Comparison of ENCODE assay signal across 24 cellular contexts in genomic region chr10:4719671-4720070, GRCh38.
DNase-seq lines count a peak whose midpoint lies in the region; ATAC-seq and TF ChIP-seq lines count a peak whose summit lies in the region.
"Had no signal": no experiment of that assay in that cellular context is flagged by ENCODE, and none has a peak within 500 bp of the region (broad histone marks: within the 10 kb centered on the region; RNA-seq: fewer than 3 reads in every experiment).

No MANE protein-coding gene starts in this region.

- DNase-seq in DMS53 (lab: John Stamatoyannopoulos, UW), result peak; percentile 15
- no peak for DNase-seq in DMS53 treated with DMSO at 0.1 percent for 48 hours (lab: John Stamatoyannopoulos, UW; ENCODE audit: unreplicated experiment)
- DNase-seq in Panc1 (ENCODE audit: low read depth, low spot score), result no peak
- peak; percentile 4 for DNase-seq in fibroblast of the aortic adventitia (ENCODE audit: low read depth)
- no peak for DNase-seq in UCSD-AML1 (lab: John Stamatoyannopoulos, UW; ENCODE audit: unreplicated experiment)
- no peak for DNase-seq in substantia nigra (lab: John Stamatoyannopoulos, UW)
- no peak for DNase-seq in GDM1 (lab: John Stamatoyannopoulos, UW)
- no peak for DNase-seq in Caco-2
- DNase-seq: ACHN; AML-193; BE2C; CD4-positive, alpha-beta memory T cell; COR-L47; DMS 273 treated with DMSO at 0.1 percent for 48 hours; DND-41; EL; GF-D8; GM23248; H9; HFFc6 had no signal

- H3K27me3 ChIP-seq in Panc1 (ENCODE audit: control insufficient read depth, insufficient read depth, low read length) (no peaks in the 10 kb centered on the region), Caco-2 (replicated peaks; ENCODE audit: control insufficient read depth, insufficient read depth, low read length) (no peaks in the 10 kb centered on the region)
- H3K27me3 ChIP-seq: BE2C; BLaER1 treated with 17β-estradiol and CSF1 and Interleukin-3, amounts not matched to agents 10 nM and 100 nM had no signal

- H3K36me3 Mint-ChIP-seq in Caco-2 (ENCODE audit: insufficient read depth, unreplicated experiment), result no peaks in the 10 kb centered on the region
- H3K36me3 Mint-ChIP-seq: CD14-positive monocyte; CD4-positive, alpha-beta memory T cell had no signal

- in situ Hi-C loops in Panc1 (cut with HindIII; ENCODE audit: low pct_unique_long_range_greater_than_20kb, low sequenced_read_pairs), result no loop called here

- BruUV-seq in Panc1 (replicated peaks; lab: Mats Ljungman, UMichigan) (no TSS peak), Caco-2 (replicated peaks; lab: Mats Ljungman, UMichigan) (no TSS peak)

- no peak overlapping the region for H3K4me3 Mint-ChIP-seq in Caco-2 (ENCODE audit: unreplicated experiment)
- H3K4me3 Mint-ChIP-seq: CD14-positive monocyte; CD4-positive, alpha-beta memory T cell; H9; HFFc6 had no signal

- TF ChIP-seq CTCF in Panc1 (IDR thresholded peaks at IDR 0.05) (no peak), fibroblast of the aortic adventitia (IDR thresholded peaks at IDR 0.05; ENCODE audit: insufficient read depth, low read length) (no peak), Caco-2 (IDR thresholded peaks at IDR 0.05; ENCODE audit: insufficient read depth in 1 of 2, low read depth in 1 of 2, low read length in 1 of 2, severe bottlenecking in 1 of 2, unreplicated experiment in 1 of 2) (no peak)

- no peaks in the 10 kb centered on the region for H3K9me3 Mint-ChIP-seq in Caco-2 (ENCODE audit: unreplicated experiment)
- H3K9me3 Mint-ChIP-seq: CD4-positive, alpha-beta memory T cell; HFFc6 had no signal

- peak overlapping the region; percentile 44; the same call in 1 of the 2 replicates for H3K27ac ChIP-seq in Panc1 (ENCODE audit: low read length)
- H3K27ac ChIP-seq in substantia nigra (ENCODE audit: low read depth, low read length, poor library complexity, severe bottlenecking), result no peak overlapping the region
- H3K27ac ChIP-seq: 22Rv1; BLaER1 treated with 17β-estradiol and CSF1 and Interleukin-3, amounts not matched to agents 10 nM and 100 nM; GM23248 had no signal

- POLR2A ChIA-PET in Panc1 (lab: Charles Lee), result no interaction called here
- POLR2A ChIA-PET in Caco-2 (lab: Charles Lee), result no interaction called here

- CTCF ChIA-PET in Panc1 (lab: Charles Lee), result no interaction called here
- CTCF ChIA-PET in Caco-2 (lab: Charles Lee), result no interaction called here

- peaks cover 47% of the 10 kb centered on the region for H3K9me3 ChIP-seq in Panc1 (ENCODE audit: control insufficient read depth, insufficient read depth, low read depth, low read length)
- no peaks in the 10 kb centered on the region for H3K9me3 ChIP-seq in Caco-2
- H3K9me3 ChIP-seq: BE2C had no signal

- H3K27me3 Mint-ChIP-seq in Caco-2 (ENCODE audit: insufficient read depth, unreplicated experiment), result peaks cover 18% of the 10 kb centered on the region

- no peaks in the 10 kb centered on the region for H3K4me1 Mint-ChIP-seq in Caco-2 (ENCODE audit: low read depth, unreplicated experiment)
- H3K4me1 Mint-ChIP-seq: CD14-positive monocyte had no signal

- H3K4me3 ChIP-seq in Panc1 (ENCODE audit: low read depth in 2 of 2, low read length in 2 of 2) (no peak overlapping the region), fibroblast of the aortic adventitia (ENCODE audit: low read depth, low read length) (no peak overlapping the region), Caco-2 (ENCODE audit: low read depth, low read length) (no peak overlapping the region)
- H3K4me3 ChIP-seq: BLaER1 treated with 17β-estradiol and CSF1 and Interleukin-3, amounts not matched to agents 10 nM and 100 nM; GM23248 had no signal

- intact Hi-C loops in Panc1 (cut with micrococcal nuclease; ENCODE audit: unreplicated experiment), result no loop called here
- intact Hi-C loops in Caco-2 (cut with micrococcal nuclease; ENCODE audit: unreplicated experiment), result no loop called here

- no peak overlapping the region for H3K27ac Mint-ChIP-seq in Caco-2 (ENCODE audit: unreplicated experiment)
- H3K27ac Mint-ChIP-seq: CD14-positive monocyte; CD4-positive, alpha-beta memory T cell; H9; HFFc6 had no signal

- H3K36me3 ChIP-seq in Panc1 (ENCODE audit: control insufficient read depth, insufficient read depth, low read length) (no peaks in the 10 kb centered on the region; the same call in 1 of the 2 replicates), Caco-2 (ENCODE audit: control insufficient read depth, insufficient read depth, low read length) (no peaks in the 10 kb centered on the region)
- H3K36me3 ChIP-seq: BE2C; BLaER1 treated with 17β-estradiol and CSF1 and Interleukin-3, amounts not matched to agents 10 nM and 100 nM had no signal

- H3K4me1 ChIP-seq in Panc1 (ENCODE audit: control insufficient read depth, insufficient read depth, low read length) (no peaks in the 10 kb centered on the region), Caco-2 (no peaks in the 10 kb centered on the region)
- H3K4me1 ChIP-seq: BE2C; BLaER1 treated with 17β-estradiol and CSF1 and Interleukin-3, amounts not matched to agents 10 nM and 100 nM had no signal

- no peak for ATAC-seq in Panc1
- ATAC-seq: HCT116 had no signal

Comparison
In these comparisons a context has a peak if more than half of its experiments do, and no peak if none do; other contexts are left out.
1. DNase-seq: peak in DMS53 (single experiment) and fibroblast of the aortic adventitia (single experiment); none in DMS53 treated with DMSO at 0.1 percent for 48 hours (single experiment), Panc1 (single experiment), UCSD-AML1 (single experiment), substantia nigra (0 of 49), GDM1 (single experiment) and Caco-2 (0 of 2).